10 cellular contexts compared by ENCODE assay signal in the genomic region with DNA sequence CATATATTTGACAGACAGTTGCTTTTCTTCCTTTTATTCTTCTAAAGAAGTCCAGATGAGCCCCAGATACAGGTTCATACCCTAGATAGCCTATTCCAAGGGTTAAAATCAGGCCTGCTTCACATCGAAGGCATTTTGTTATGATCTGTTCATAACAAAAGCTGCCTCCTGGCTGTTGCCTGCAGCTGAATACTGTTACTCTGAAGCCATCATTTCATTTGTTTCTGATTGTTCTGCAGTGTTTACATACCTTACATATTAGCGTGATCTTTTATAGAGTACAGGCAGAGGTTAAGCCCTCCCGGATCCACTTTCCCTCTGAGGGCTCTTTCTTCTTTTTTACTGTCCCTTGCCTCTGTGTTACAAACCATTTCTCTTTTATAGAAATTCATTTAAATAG.
A peak's percentile ranks its signal among the peaks of the same experiment; 100 is the strongest.
DNase-seq lines count a peak whose midpoint lies in the region; ATAC-seq, FAIRE-seq and TF ChIP-seq lines count a peak whose summit lies in the region.
"Had no signal": no experiment of that assay in that cellular context is flagged by ENCODE, and none has a peak within 500 bp of the region (broad histone marks: within the 10 kb centered on the region; RNA-seq: fewer than 3 reads in every experiment).

No MANE protein-coding gene starts in this region.

- ATAC-seq in HepG2 (no peak), upper lobe of right lung (no peak)

- no peak for TF ChIP-seq RAD21 in HepG2 (CRISPR knock-in tag; IDR thresholded peaks at IDR 0.05)

- WGBS in HepG2 (ENCODE audit: low lambda C conversion rate): 78% methylated on average over 3 of the region's 3 CpGs

- in situ Hi-C loops in astrocyte of the spinal cord (cut with HindIII; ENCODE audit: low sequenced_read_pairs): no loop called here
- in situ Hi-C loops in HepG2 (cut with HindIII; ENCODE audit: extremely low pct_ligation_motif_present, low pct_unique_long_range_greater_than_20kb): no loop called here
- in situ Hi-C loops in KBM-7 (cut with MboI; ENCODE audit: low pct_unique_long_range_greater_than_20kb, low sequenced_read_pairs): no loop called here

- TF ChIP-seq EP300 in HepG2 (IDR thresholded peaks at IDR 0.05; ENCODE audit: low read depth in 2 of 2, low read length in 2 of 2) (no peak), HepG2 (CRISPR knock-in tag; IDR thresholded peaks at IDR 0.05; ENCODE audit: borderline replicate concordance) (no peak)

- CTCF ChIA-PET in HepG2 (lab: Yijun Ruan, JAX; ENCODE audit: low intra/inter-chr PET ratio, low total read pairs): no interaction called here

- no peak for TF ChIP-seq CTCF in 22Rv1 (IDR thresholded peaks at IDR 0.05)
- no peak for TF ChIP-seq CTCF in astrocyte of the spinal cord (IDR thresholded peaks at IDR 0.05; ENCODE audit: low read depth, low read length)
- TF ChIP-seq CTCF in HepG2 (CRISPR knock-in tag; IDR thresholded peaks at IDR 0.05): no peak
- TF ChIP-seq CTCF in upper lobe of right lung (IDR thresholded peaks at IDR 0.05): no peak

- TF ChIP-seq POLR2A in HepG2 (IDR thresholded peaks at IDR 0.05; ENCODE audit: insufficient read depth in 1 of 2, low read depth in 2 of 2, low read length in 2 of 2): no peak

- no peak for FAIRE-seq in HepG2 (lab: Jason Lieb, UNC)

- H3K36me3 ChIP-seq in HepG2 (replicated peaks in 1 of 2; ENCODE audit: control insufficient read depth in 1 of 2, insufficient read depth in 2 of 2, low read length in 2 of 2) (no peaks in the 10 kb centered on the region), upper lobe of right lung (no peaks in the 10 kb centered on the region)

- peak overlapping the region; percentile 45 for H3K27ac ChIP-seq in 22Rv1
- H3K27ac ChIP-seq in HepG2 (ENCODE audit: extremely low read length, insufficient read depth, low read length): no peak overlapping the region
- H3K27ac ChIP-seq in upper lobe of right lung: no peak overlapping the region

- no peaks in the 10 kb centered on the region for H4K20me1 ChIP-seq in HepG2 (ENCODE audit: insufficient read depth, low read length)

- H3K27me3 ChIP-seq in HepG2 (ENCODE audit: control insufficient read depth in 1 of 2, insufficient read depth in 2 of 2, low read length in 2 of 2): no peaks in the 10 kb centered on the region
- H3K27me3 ChIP-seq in upper lobe of right lung: no peaks in the 10 kb centered on the region

- DNase-seq in HT-29 (ENCODE audit: low spot score) (peak; percentile 9), astrocyte of the spinal cord (ENCODE audit: low read depth, low spot score) (peak; percentile 34), HepG2 (ENCODE audit: low spot score) (no peak), globus pallidus (ENCODE audit: low spot score) (no peak), HUDEP-2 (lab: John Stamatoyannopoulos, UW; ENCODE audit: unreplicated experiment in 76 of 76) (no peak), upper lobe of right lung (no peak), KBM-7 (no peak)
- DNase-seq: activated gamma-delta T cell treated with Interleukin-2 at 50 U/mL for 16 hours, MM.1S had no signal

- intact Hi-C loops in HepG2 (cut with micrococcal nuclease; ENCODE audit: unreplicated experiment) (no loop called here), upper lobe of right lung (cut with DNase I) (no loop called here)

- H3K4me2 ChIP-seq in HepG2 (ENCODE audit: low read depth, low read length): no peak overlapping the region

- H3K9ac ChIP-seq in HepG2 (ENCODE audit: insufficient read depth, low read depth, low read length): no peak overlapping the region

- POLR2A ChIA-PET in HepG2 (lab: Yijun Ruan, JAX): no interaction called here

- H3K4me3 ChIP-seq in astrocyte of the spinal cord (ENCODE audit: low read depth, low read length) (no peak overlapping the region), HepG2 (replicated peaks in 1 of 3; ENCODE audit: insufficient read depth in 1 of 3, low read depth in 2 of 3, low read length in 3 of 3) (no peak overlapping the region), upper lobe of right lung (no peak overlapping the region)

- H3K9me3 ChIP-seq in HepG2 (ENCODE audit: low read length) (no peaks in the 10 kb centered on the region), upper lobe of right lung (no peaks in the 10 kb centered on the region)

- no peaks in the 10 kb centered on the region for H3K79me2 ChIP-seq in HepG2 (ENCODE audit: insufficient read depth, low read length)

- BruUV-seq in HepG2 (replicated peaks; lab: Mats Ljungman, UMichigan): no TSS peak

- H2AFZ ChIP-seq in HepG2 (ENCODE audit: low read length): peak overlapping the region; percentile 20

- peaks cover 40% of the 10 kb centered on the region for H3K4me1 ChIP-seq in HepG2 (ENCODE audit: insufficient read depth, low read length)
- no peaks in the 10 kb centered on the region for H3K4me1 ChIP-seq in upper lobe of right lung

TF ChIP-seq in HepG2, 621 proteins besides CTCF, POLR2A, EP300 and RAD21:
- TF ChIP-seq DNMT3B (CRISPR knock-in tag; conservative IDR thresholded peaks at IDR 0.05): no peak
- no peak for TF ChIP-seq ZNF549 (CRISPR knock-in tag; IDR thresholded peaks at IDR 0.05)
- TF ChIP-seq MTA1 (CRISPR knock-in tag; IDR thresholded peaks at IDR 0.05; ENCODE audit: borderline replicate concordance): no peak
- TF ChIP-seq ZNF652 (CRISPR knock-in tag; IDR thresholded peaks at IDR 0.05; ENCODE audit: borderline replicate concordance, low read depth): 0 out of 2 replicates have a peak, but pooled peaks have one; percentile 23

Comparison
In these comparisons a context has a peak if more than half of its experiments do, and no peak if none do; other contexts are left out.
1. DNase-seq: peak in HT-29 (single experiment) and astrocyte of the spinal cord (single experiment); none in HepG2 (single experiment), globus pallidus (single experiment), HUDEP-2 (0 of 76), upper lobe of right lung (single experiment) and KBM-7 (single experiment).